In the genomic region with DNA sequence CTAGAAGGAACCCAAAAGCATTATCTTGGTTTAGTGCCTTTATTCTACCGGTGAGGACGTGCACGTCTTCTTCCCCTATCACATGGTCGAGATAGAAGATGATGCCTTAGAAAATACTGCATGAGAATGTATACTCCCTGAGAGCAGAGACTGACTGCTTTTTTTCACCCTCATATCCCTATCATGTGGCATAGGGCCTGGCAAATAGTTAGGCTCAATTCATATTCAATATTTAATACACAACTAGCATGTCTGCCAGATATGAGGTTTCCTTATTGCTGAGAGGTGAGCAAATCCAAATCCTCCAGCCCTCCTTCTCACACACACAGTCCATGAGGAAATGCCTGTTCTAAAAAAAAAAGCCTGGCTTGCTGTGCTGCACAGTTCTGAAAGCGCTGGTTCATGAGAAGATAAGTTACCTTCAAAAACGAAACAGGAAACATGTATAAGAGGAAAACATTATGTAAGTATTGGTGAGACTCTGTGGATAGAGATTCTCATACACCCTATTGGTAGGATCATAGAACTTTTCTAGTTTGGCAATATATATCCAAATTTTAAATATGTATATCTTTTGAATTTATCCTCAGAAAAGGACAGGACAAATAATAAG, we compare ENCODE assay signal across 9 cellular contexts. TPM values are rescaled to one million over a fixed set of nuclear protein-coding genes. Genes with fewer than 3 reads are reported as not detected.
DNase-seq lines count a peak whose midpoint lies in the region; ATAC-seq and TF ChIP-seq lines count a peak whose summit lies in the region.
"Had no signal": no experiment of that assay in that cellular context is flagged by ENCODE, and none has a peak within 500 bp of the region (broad histone marks: within the 10 kb centered on the region; RNA-seq: fewer than 3 reads in every experiment).

No MANE protein-coding gene starts in this region.

- DNase-seq in right cardiac atrium: no peak
- DNase-seq in Right ventricle myocardium inferior (ENCODE audit: missing footprints): no peak
- peak; percentile 84 for DNase-seq in MV-4-11 (lab: John Stamatoyannopoulos, UW)
- DNase-seq in dermis blood vessel endothelial cell: peak; percentile 23
- no peak for DNase-seq in NCI-H510A treated with DMSO at 0.1 percent for 48 hours (lab: John Stamatoyannopoulos, UW)
- DNase-seq in Caco-2: no peak
- DNase-seq in Ammon's horn (ENCODE audit: low spot score): no peak
- DNase-seq: NCI-H187 treated with DMSO at 0.1 percent for 48 hours had no signal

- POLR2A ChIA-PET in Caco-2 (lab: Charles Lee): no interaction called here

- WGBS in right cardiac atrium: 43% methylated on average over 6 of the region's 6 CpGs

- intact Hi-C loops in right cardiac atrium (cut with DNase I) (no loop called here), Right ventricle myocardium inferior (cut with DNase I) (no loop called here), Caco-2 (cut with micrococcal nuclease; ENCODE audit: unreplicated experiment) (no loop called here)

- CTCF ChIA-PET in Caco-2 (lab: Charles Lee): no interaction called here

- no peak for TF ChIP-seq CTCF in Caco-2 (IDR thresholded peaks at IDR 0.05; ENCODE audit: insufficient read depth in 1 of 2, low read depth in 1 of 2, low read length in 1 of 2, severe bottlenecking in 1 of 2, unreplicated experiment in 1 of 2)

- H3K9me3 Mint-ChIP-seq in Caco-2 (ENCODE audit: unreplicated experiment): no peaks in the 10 kb centered on the region

- no peaks in the 10 kb centered on the region for H3K36me3 ChIP-seq in Caco-2 (ENCODE audit: control insufficient read depth, insufficient read depth, low read length)

- ATAC-seq in right cardiac atrium: peak; percentile 51 to 63
- no peak for ATAC-seq in Right ventricle myocardium inferior
- ATAC-seq in GM19023 (IDR thresholded peaks at IDR 0.05; ENCODE audit: unreplicated experiment): no peak

- H3K4me3 ChIP-seq in right cardiac atrium (ENCODE audit: low read length): no peak overlapping the region
- no peak overlapping the region for H3K4me3 ChIP-seq in Caco-2 (ENCODE audit: low read depth, low read length)

- no peak overlapping the region for H3K27ac Mint-ChIP-seq in Caco-2 (ENCODE audit: unreplicated experiment)

- no peaks in the 10 kb centered on the region for H3K9me3 ChIP-seq in right cardiac atrium (ENCODE audit: control insufficient read depth, low read length)
- H3K9me3 ChIP-seq in Caco-2: no peaks in the 10 kb centered on the region

- no peak overlapping the region for H3K4me3 Mint-ChIP-seq in Caco-2 (ENCODE audit: unreplicated experiment)

- BruUV-seq in Caco-2 (replicated peaks; lab: Mats Ljungman, UMichigan): no TSS peak

- H3K27me3 ChIP-seq in right cardiac atrium (ENCODE audit: control insufficient read depth, insufficient read depth): no peaks in the 10 kb centered on the region
- H3K27me3 ChIP-seq in Caco-2 (replicated peaks; ENCODE audit: control insufficient read depth, insufficient read depth, low read length): no peaks in the 10 kb centered on the region

- no peaks in the 10 kb centered on the region for H3K27me3 Mint-ChIP-seq in Caco-2 (ENCODE audit: insufficient read depth, unreplicated experiment)

- no peak overlapping the region for H3K27ac ChIP-seq in right cardiac atrium (ENCODE audit: low read length)

- H3K4me1 ChIP-seq in right cardiac atrium (ENCODE audit: control insufficient read depth, insufficient read depth, low read length) (no peaks in the 10 kb centered on the region), Caco-2 (peaks cover 6% of the 10 kb centered on the region)

- H3K36me3 Mint-ChIP-seq in Caco-2 (ENCODE audit: insufficient read depth, unreplicated experiment): no peaks in the 10 kb centered on the region

- H3K4me1 Mint-ChIP-seq in Caco-2 (ENCODE audit: low read depth, unreplicated experiment): no peaks in the 10 kb centered on the region

RNA-seq across cellular contexts. Expression of gene ACAP2, which starts 15.5 kb away (rescaled TPM):
- total RNA-seq in right cardiac atrium (10 to 100 TPM; 20.9 to 23.4 (median 21.4) TPM), Right ventricle myocardium inferior (15.6 TPM), dermis blood vessel endothelial cell (63.3 and 66.9 TPM in 2 replicates), Caco-2 (2022) (39.9 and 42.9 TPM in 2 replicates)
- 5.3 TPM for polyA plus RNA-seq in right cardiac atrium

Comparison
In these comparisons a context has a peak if more than half of its experiments do, and no peak if none do; other contexts are left out.
1. ATAC-seq: peak in right cardiac atrium (2 of 2); none in Right ventricle myocardium inferior (single experiment) and GM19023 (single experiment).
2. DNase-seq: peak in MV-4-11 (single experiment) and dermis blood vessel endothelial cell (single experiment); none in right cardiac atrium (0 of 3), Right ventricle myocardium inferior (single experiment), NCI-H510A treated with DMSO at 0.1 percent for 48 hours (single experiment), Caco-2 (0 of 2) and Ammon's horn (single experiment).